8 cellular contexts compared by ENCODE assay signal in the genomic region with DNA sequence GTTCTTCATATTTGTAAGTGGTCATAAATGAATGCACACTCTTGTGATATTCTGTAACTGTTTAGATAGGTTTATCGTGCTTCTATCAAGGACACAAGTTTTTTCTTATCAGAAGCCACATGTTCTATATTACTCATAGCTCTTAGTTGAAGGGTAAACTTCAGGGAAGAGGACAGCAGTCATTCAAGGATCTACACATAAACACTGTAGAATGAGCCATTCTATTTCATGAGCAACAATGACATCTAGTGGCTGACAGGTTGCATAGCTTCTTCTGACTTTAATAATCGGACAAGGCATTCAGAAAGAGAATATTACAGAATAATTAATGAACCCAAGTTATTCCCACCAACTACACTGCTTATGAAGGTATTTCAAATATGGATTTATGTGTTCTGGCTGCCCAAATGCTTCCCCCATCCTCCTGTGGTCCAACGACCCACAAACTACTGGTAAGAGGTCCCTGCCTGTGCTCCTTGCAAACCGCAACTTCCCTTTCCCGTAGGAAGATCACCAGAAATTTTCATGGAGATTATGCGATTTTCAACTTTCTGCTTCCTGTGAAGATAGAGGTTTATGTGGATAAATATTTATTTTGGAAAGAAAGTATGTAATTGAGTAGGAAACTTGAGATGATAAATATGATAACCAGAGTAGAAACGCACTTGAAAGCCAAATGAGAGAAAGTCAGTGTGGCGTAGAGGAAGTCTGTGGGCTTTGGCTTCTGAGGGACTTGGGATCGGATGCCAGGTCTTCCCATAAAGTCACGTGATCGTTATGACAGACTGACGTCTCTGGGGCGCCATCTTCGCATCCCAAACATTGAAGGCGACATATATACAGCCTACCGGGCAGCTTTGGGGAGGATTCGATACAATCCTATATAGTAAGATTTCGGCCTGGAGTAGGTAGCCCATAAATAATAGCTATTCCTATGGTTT. TPM values are rescaled to one million over a fixed set of nuclear protein-coding genes. Genes with fewer than 3 reads are reported as not detected.
DNase-seq lines count a peak whose midpoint lies in the region; ATAC-seq, FAIRE-seq and TF ChIP-seq lines count a peak whose summit lies in the region.

No MANE protein-coding gene starts in this region.

- no peaks in the 10 kb centered on the region for H3K9me3 ChIP-seq in breast epithelium
- no peaks in the 10 kb centered on the region for H3K9me3 ChIP-seq in testis

- TF ChIP-seq CTCF in breast epithelium (IDR thresholded peaks at IDR 0.05): peak; percentile 84 to 89 (median 86)
- TF ChIP-seq CTCF in testis (IDR thresholded peaks at IDR 0.05): peak; percentile 79 to 84 (median 81)

- H3K27me3 ChIP-seq in breast epithelium (no peaks in the 10 kb centered on the region), testis (no peaks in the 10 kb centered on the region)

- TF ChIP-seq POLR2A in breast epithelium (IDR thresholded peaks at IDR 0.05) (no peak), testis (IDR thresholded peaks at IDR 0.05) (no peak)

- ATAC-seq in GM19467 (IDR thresholded peaks at IDR 0.05; ENCODE audit: unreplicated experiment) (peak; percentile 71), HG03558 (IDR thresholded peaks at IDR 0.05; ENCODE audit: extremely low read depth, unreplicated experiment) (peak; percentile 78)

- FAIRE-seq in islet of Langerhans (lab: Jason Lieb, UNC): peak; percentile 98

- H3K4me1 ChIP-seq in breast epithelium (no peaks in the 10 kb centered on the region), testis (peaks cover 5% of the 10 kb centered on the region)

- DNase-seq in EL (peak; percentile 51), NCI-H748 (lab: John Stamatoyannopoulos, UW; ENCODE audit: unreplicated experiment) (peak; percentile 67), breast epithelium (ENCODE audit: low spot score in 2 of 2) (no peak), testis (no peak)
- no peak for DNase-seq in stimulated activated CD4-positive, alpha-beta T cell treated with anti-CD3 and anti-CD28 coated beads, Interleukin-2, amount 100 ng/mL, for 48 hours

- no peak overlapping the region for H3K27ac ChIP-seq in breast epithelium
- H3K27ac ChIP-seq in testis: no peak overlapping the region

- 34 to 43% methylated on average over 18 of the region's 18 CpGs for WGBS in testis, 2 donors

- intact Hi-C loops in breast epithelium (cut with DNase I; ENCODE audit: low total_unique reads): no loop called here
- intact Hi-C loops in testis (cut with DNase I; ENCODE audit: low total_unique reads): loop anchor here (10.0 kb wide), 1 partner anchor 884 kb away; no protein-coding TSS in a partner anchor

- H3K36me3 ChIP-seq in breast epithelium (no peaks in the 10 kb centered on the region), testis (ENCODE audit: low read depth, missing control alignments) (no peaks in the 10 kb centered on the region)

- H3K4me3 ChIP-seq in breast epithelium (peak overlapping the region in 1 of 3 donors; percentile 21), testis (peak overlapping the region in 1 of 2 donors; percentile 9)

RNA-seq across cellular contexts. Expression of a gene that starts 16.7 kb away (rescaled TPM):
- total RNA-seq in breast epithelium (1 to 10 TPM; 4.7 to 7.4 (median 5.6) TPM), testis (1 to 10 TPM in 1 of 2 donors, under 1 TPM in 1; 0.79 to 1.2 TPM)
- polyA plus RNA-seq in testis (ENCODE audit: insufficient read depth, low read depth, low replicate concordance): 1.3 TPM

Comparison
In these comparisons a context has a peak if more than half of its experiments do, and no peak if none do; other contexts are left out.
1. DNase-seq: peak in EL (single experiment) and NCI-H748 (single experiment); none in breast epithelium (0 of 2), testis (single experiment) and stimulated activated CD4-positive, alpha-beta T cell treated with anti-CD3 and anti-CD28 coated beads, Interleukin-2, amount 100 ng/mL, for 48 hours (0 of 2).